9 cellular contexts compared by ENCODE assay signal in genomic region chr7:7653568-7654187, GRCh38. TPM values are rescaled to one million over a fixed set of nuclear protein-coding genes. Genes with fewer than 3 reads are reported as not detected.
DNase-seq lines count a peak whose midpoint lies in the region; ATAC-seq and TF ChIP-seq lines count a peak whose summit lies in the region.
"Had no signal": no experiment of that assay in that cellular context is flagged by ENCODE, and none has a peak within 500 bp of the region (broad histone marks: within the 10 kb centered on the region; RNA-seq: fewer than 3 reads in every experiment).

No MANE protein-coding gene starts in this region.

- no peak overlapping the region for H3K4me3 ChIP-seq in astrocyte of the spinal cord (ENCODE audit: low read depth, low read length)
- H3K4me3 ChIP-seq: SK-N-MC had no signal

- no peak for ATAC-seq in GM18868 (IDR thresholded peaks at IDR 0.05; ENCODE audit: unreplicated experiment)

- in situ Hi-C loops in KBM-7 (cut with MboI; ENCODE audit: low pct_unique_long_range_greater_than_20kb, low sequenced_read_pairs) = loop anchor here (25.0 kb wide), 1 partner anchor 559 kb away; no protein-coding TSS in a partner anchor
- in situ Hi-C loops in astrocyte of the spinal cord (cut with HindIII; ENCODE audit: low sequenced_read_pairs) = no loop called here

- peak; percentile 3 for DNase-seq in NCI-H146 (lab: John Stamatoyannopoulos, UW)
- DNase-seq in NCI-H146 treated with DMSO at 0.1 percent for 48 hours (lab: John Stamatoyannopoulos, UW; ENCODE audit: unreplicated experiment) = no peak
- DNase-seq in KBM-7 = peak; percentile 60
- no peak for DNase-seq in astrocyte of the spinal cord (ENCODE audit: low read depth, low spot score)
- DNase-seq in myocyte (ENCODE audit: low read depth) = peak; percentile 17
- DNase-seq in inferior parietal cortex (ENCODE audit: extremely low spot score) = no peak
- DNase-seq in NCI-H1092 (lab: John Stamatoyannopoulos, UW) = no peak

- TF ChIP-seq CTCF in astrocyte of the spinal cord (IDR thresholded peaks at IDR 0.05; ENCODE audit: low read depth, low read length) = peak; percentile 52

RNA-seq across cellular contexts. Expression of gene UMAD1, which starts 13.1 kb away (rescaled TPM):
- total RNA-seq in myocyte = 15.5 and 17.5 TPM in 2 replicates
- polyA plus RNA-seq in myocyte (2012) = 7.3 TPM

Comparison
In these comparisons a context has a peak if more than half of its experiments do, and no peak if none do; other contexts are left out.
1. DNase-seq: peak in NCI-H146 (single experiment), KBM-7 (single experiment) and myocyte (single experiment); none in NCI-H146 treated with DMSO at 0.1 percent for 48 hours (single experiment), astrocyte of the spinal cord (single experiment), inferior parietal cortex (single experiment) and NCI-H1092 (single experiment).